2 cellular contexts compared by ENCODE assay signal in the genomic region with DNA sequence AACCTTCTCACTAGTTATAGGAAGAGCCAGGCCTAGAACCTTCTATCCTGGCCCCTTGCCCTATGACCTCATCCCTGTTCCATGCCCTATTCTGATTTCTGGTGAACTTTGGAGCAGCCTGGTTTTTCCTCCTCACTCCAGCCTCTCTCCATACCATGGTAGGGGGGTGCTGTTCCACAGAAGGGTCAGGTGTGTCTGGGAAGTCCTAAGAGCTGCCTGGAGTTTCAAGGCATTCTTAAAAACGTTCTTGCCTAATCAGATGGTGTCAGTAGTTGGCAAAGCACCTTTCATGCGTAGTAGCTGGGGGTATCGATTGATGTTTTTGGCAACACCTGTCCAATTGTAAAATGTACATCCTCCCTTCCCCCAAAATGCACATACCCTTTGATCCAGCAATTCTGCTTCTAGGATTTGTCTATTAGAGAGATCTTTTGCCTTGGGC.
TF ChIP-seq lines count a peak whose summit lies in the region.

No MANE protein-coding gene starts in this region.

TF ChIP-seq in GM12878, 131 proteins besides CTCF, POLR2A, EP300 and RAD21 (continued from another document):
- TF ChIP-seq REST (IDR thresholded peaks at IDR 0.05; ENCODE audit: low read depth, low read length) (no peak), SUZ12 (IDR thresholded peaks at IDR 0.05; ENCODE audit: unreplicated experiment) (no peak), BCL11A (IDR thresholded peaks at IDR 0.05; ENCODE audit: low read depth, low read length) (no peak), HDAC2 (IDR thresholded peaks at IDR 0.05) (no peak), POLR2AphosphoS2 (IDR thresholded peaks at IDR 0.05; ENCODE audit: low read depth, low read length) (no peak), ZNF217 (IDR thresholded peaks at IDR 0.05) (no peak)
- TF ChIP-seq, protein P1, sequence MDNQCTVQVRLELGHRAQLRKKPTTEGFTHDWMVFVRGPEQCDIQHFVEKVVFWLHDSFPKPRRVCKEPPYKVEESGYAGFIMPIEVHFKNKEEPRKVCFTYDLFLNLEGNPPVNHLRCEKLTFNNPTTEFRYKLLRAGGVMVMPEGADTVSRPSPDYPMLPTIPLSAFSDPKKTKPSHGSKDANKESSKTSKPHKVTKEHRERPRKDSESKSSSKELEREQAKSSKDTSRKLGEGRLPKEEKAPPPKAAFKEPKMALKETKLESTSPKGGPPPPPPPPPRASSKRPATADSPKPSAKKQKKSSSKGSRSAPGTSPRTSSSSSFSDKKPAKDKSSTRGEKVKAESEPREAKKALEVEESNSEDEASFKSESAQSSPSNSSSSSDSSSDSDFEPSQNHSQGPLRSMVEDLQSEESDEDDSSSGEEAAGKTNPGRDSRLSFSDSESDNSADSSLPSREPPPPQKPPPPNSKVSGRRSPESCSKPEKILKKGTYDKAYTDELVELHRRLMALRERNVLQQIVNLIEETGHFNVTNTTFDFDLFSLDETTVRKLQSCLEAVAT (IDR thresholded peaks at IDR 0.05), result no peak

TF ChIP-seq in liver, 16 proteins besides CTCF, POLR2A, EP300 and RAD21 (continued from another document):
- peak; percentile 28 to 71 for TF ChIP-seq EGR1 (IDR thresholded peaks at IDR 0.05; ENCODE audit: low read depth in 2 of 2)
- TF ChIP-seq ZBTB33 (IDR thresholded peaks at IDR 0.05), result peak; percentile 65
- TF ChIP-seq JUND (IDR thresholded peaks at IDR 0.05), result peak; percentile 87 to 91
- peak; percentile 77 to 93 for TF ChIP-seq RXRA (IDR thresholded peaks at IDR 0.05)
- TF ChIP-seq, protein P2, sequence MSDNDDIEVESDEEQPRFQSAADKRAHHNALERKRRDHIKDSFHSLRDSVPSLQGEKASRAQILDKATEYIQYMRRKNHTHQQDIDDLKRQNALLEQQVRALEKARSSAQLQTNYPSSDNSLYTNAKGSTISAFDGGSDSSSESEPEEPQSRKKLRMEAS (IDR thresholded peaks at IDR 0.05), result peak; percentile 63
- TF ChIP-seq FOXA1 (IDR thresholded peaks at IDR 0.05), result no peak
- TF ChIP-seq SP1 (IDR thresholded peaks at IDR 0.05), result peak; percentile 91
- TF ChIP-seq REST (IDR thresholded peaks at IDR 0.05), result peak; percentile 84
- TF ChIP-seq YY1 (IDR thresholded peaks at IDR 0.05), result peak; percentile 75
- TF ChIP-seq FOXA2 (IDR thresholded peaks at IDR 0.05), result peak; percentile 72
- peak; percentile 70 for TF ChIP-seq HNF4G (IDR thresholded peaks at IDR 0.05)
